Comparison of ENCODE assay signal across 27 cellular contexts in the genomic region with DNA sequence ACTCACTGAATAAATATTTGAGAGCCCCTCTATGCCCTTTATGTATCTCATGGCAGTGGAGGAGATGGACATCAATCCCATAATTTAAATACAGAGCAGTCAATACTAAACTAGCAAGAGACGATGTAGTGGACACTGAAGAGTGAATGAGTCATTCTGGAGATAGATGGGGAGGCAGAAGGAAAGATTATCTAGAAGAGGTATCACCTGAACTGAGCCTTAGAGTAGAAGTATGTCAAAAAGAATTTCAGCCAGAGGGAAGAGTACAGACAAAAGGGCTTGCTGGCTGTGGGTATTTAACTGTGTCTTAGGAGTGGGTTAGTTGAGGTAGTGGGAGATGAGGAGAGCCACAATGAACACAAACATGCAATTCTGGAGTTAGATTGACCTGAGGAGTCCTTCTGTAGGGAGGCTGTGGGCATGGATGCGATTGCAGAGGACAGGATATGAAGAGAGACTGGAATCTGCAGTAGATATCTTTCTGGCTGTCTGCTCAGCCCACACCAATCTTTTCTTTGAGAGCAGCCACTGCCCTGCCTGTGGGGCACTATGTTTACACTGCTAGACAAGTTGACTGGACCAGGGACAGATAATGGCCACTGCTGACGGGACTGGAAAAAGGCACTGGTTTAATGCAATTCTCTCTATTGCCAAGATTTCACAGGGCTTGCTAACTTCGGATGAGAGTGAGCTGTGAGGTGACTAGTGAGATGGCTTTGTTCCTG.
"Had no signal": no experiment of that assay in that cellular context is flagged by ENCODE, and none has a peak within 500 bp of the region (broad histone marks: within the 10 kb centered on the region; RNA-seq: fewer than 3 reads in every experiment).

No MANE protein-coding gene starts in this region.

- H3K4me2 ChIP-seq: hepatocyte had no signal

- H3K4me3 ChIP-seq: body of pancreas, coronary artery, dorsolateral prefrontal cortex, gastrocnemius medialis, hepatocyte, prostate gland, skin epidermis, upper lobe of right lung had no signal

- FAIRE-seq: kidney had no signal

- ATAC-seq: activated CD4-positive, CD25-positive, alpha-beta regulatory T cell treated with anti-CD3 and anti-CD28 coated beads, Interleukin-2, amount 50 U/mL, for 24 hours; body of pancreas; gastrocnemius medialis; left colon; natural killer cell; sciatic nerve; stimulated activated effector memory CD8-positive, alpha-beta T cell treated with anti-CD3 and anti-CD28 coated beads, Interleukin-12 subunit alpha, Interleukin-12 subunit beta, amount 100 ng/mL, for 72 hours; stimulated activated naive CD8-positive, alpha-beta T cell treated with anti-CD3 and anti-CD28 coated beads, Interleukin-15, amount 100 ng/mL, for 72 hours; upper lobe of right lung had no signal

- H3K4me1 ChIP-seq: gastrocnemius medialis, prostate gland, upper lobe of right lung had no signal

- DNase-seq: activated CD4-positive, alpha-beta T cell treated with anti-CD3 and anti-CD28 coated beads for 48 hours; activated CD4-positive, alpha-beta T cell treated with anti-CD3 and anti-CD28 coated beads, Interleukin-2, amount 50 U/mL, for 48 hours; activated CD8-positive, alpha-beta memory T cell treated with anti-CD3 and anti-CD28 coated beads for 24 hours; activated effector memory CD4-positive, alpha-beta T cell treated with Interleukin-2 at 50 U/mL for 16 hours; activated naive CD4-positive, alpha-beta T cell treated with Interleukin-2 at 50 U/mL for 16 hours; anterior cingulate cortex; body of pancreas; cerebellar nuclear complex; dorsolateral prefrontal cortex; effector memory CD4-positive, alpha-beta T cell; gastrocnemius medialis; kidney; left colon; natural killer cell; retina; stimulated activated CD4-positive, alpha-beta T cell treated with anti-CD3 and anti-CD28 coated beads, Interleukin-4, amount 100 ng/mL, for 24 hours; stimulated activated naive CD8-positive, alpha-beta T cell treated with anti-CD3 and anti-CD28 coated beads, Interleukin-15, amount 100 ng/mL, for 72 hours; substantia nigra; upper lobe of right lung had no signal

- H3K9me3 ChIP-seq: body of pancreas, gastrocnemius medialis, prostate gland, upper lobe of right lung had no signal

- H3K36me3 ChIP-seq: gastrocnemius medialis, prostate gland, upper lobe of right lung had no signal

- H2AFZ ChIP-seq: hepatocyte had no signal

- H3K27me3 ChIP-seq: body of pancreas, dorsolateral prefrontal cortex, gastrocnemius medialis, hepatocyte, upper lobe of right lung had no signal

- H3K27ac ChIP-seq: body of pancreas, coronary artery, dorsolateral prefrontal cortex, gastrocnemius medialis, hepatocyte, prostate gland, skin epidermis, upper lobe of right lung, VCaP had no signal
